Comparison of ENCODE assay signal across 27 cellular contexts in the genomic region with DNA sequence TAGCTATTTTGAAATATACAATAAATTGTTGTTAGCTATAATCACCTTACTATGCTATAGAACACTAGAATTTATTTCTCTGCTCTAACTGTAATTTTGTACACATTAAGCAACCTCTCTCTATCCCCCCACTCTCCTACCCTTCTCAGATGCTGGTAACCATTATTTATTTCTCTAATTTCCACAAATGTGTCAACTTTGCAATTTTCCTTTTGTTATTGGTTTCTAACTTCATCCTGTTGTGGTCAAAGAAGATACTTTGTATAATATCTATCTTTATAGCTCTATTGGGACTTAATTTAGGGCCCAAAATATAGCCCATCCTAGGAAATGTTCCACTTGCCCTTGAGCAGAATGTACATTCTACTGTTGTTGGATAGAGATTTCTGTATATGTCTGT.
"Had no signal": no experiment of that assay in that cellular context is flagged by ENCODE, and none has a peak within 500 bp of the region (broad histone marks: within the 10 kb centered on the region; RNA-seq: fewer than 3 reads in every experiment).

No MANE protein-coding gene starts in this region.

- ATAC-seq: left colon; left lung; lower lobe of right lung; mucosa of descending colon; naive thymus-derived CD4-positive, alpha-beta T cell; natural killer cell treated with Interleukin-12 subunit alpha and Interleukin-12 subunit beta and Interleukin-15 and Interleukin-18, amount 100 ng/mL, for 72 hours; sciatic nerve; stimulated activated naive B cell treated with anti-CD40 and anti-IgM and Interleukin-4, amounts not matched to agents 10 μg/mL and 1 μg/mL and 100 μg/mL, for 72 hours; upper lobe of right lung had no signal

- FAIRE-seq: islet of Langerhans, kidney, urothelium cell line had no signal

- DNase-seq: hippocampal formation; kidney; left colon; left lung; lower lobe of right lung; midbrain; mucosa of descending colon; naive thymus-derived CD4-positive, alpha-beta T cell; ovary; stimulated activated CD4-positive, alpha-beta T cell treated with anti-CD3 and anti-CD28 coated beads, Interleukin-12 subunit alpha, Interleukin-12 subunit beta, amount 100 ng/mL, for 4 hours; stimulated activated CD4-positive, alpha-beta T cell treated with anti-CD3 and anti-CD28 coated beads, Interleukin-15, amount 100 ng/mL, for 24 hours; stimulated activated CD4-positive, alpha-beta T cell treated with anti-CD3 and anti-CD28 coated beads, Interleukin-2, amount 100 ng/mL, for 24 hours; stimulated activated CD4-positive, alpha-beta T cell treated with anti-CD3 and anti-CD28 coated beads, Interleukin-4, amount 100 ng/mL, for 1 hour; stimulated activated naive B cell treated with anti-CD40 and anti-IgM and Interleukin-4, amounts not matched to agents 10 μg/mL and 1 μg/mL and 100 μg/mL, for 72 hours; tibial artery; trophoblast cell; upper lobe of right lung had no signal

- H3K9me3 ChIP-seq: mucosa of descending colon, ovary, thoracic aorta had no signal

- H3K9me3 Mint-ChIP-seq: natural killer cell treated with Interleukin-12 subunit alpha and Interleukin-12 subunit beta and Interleukin-15 and Interleukin-18, amount 100 ng/mL, for 72 hours had no signal

- H3K4me3 Mint-ChIP-seq: naive thymus-derived CD4-positive, alpha-beta T cell; natural killer cell treated with Interleukin-12 subunit alpha and Interleukin-12 subunit beta and Interleukin-15 and Interleukin-18, amount 100 ng/mL, for 72 hours; stimulated activated naive B cell treated with anti-CD40 and anti-IgM and Interleukin-4, amounts not matched to agents 10 μg/mL and 1 μg/mL and 100 μg/mL, for 72 hours; stimulated activated naive CD8-positive, alpha-beta T cell treated with anti-CD3 and anti-CD28 coated beads, Interleukin-15, Interleukin-2, amounts not matched to agents 100 ng/mL and 50 ng/mL, for 24 hours had no signal

- H3K27ac Mint-ChIP-seq: naive thymus-derived CD4-positive, alpha-beta T cell; natural killer cell treated with Interleukin-12 subunit alpha and Interleukin-12 subunit beta and Interleukin-15 and Interleukin-18, amount 100 ng/mL, for 72 hours; progenitor cell of endocrine pancreas; stimulated activated naive B cell treated with anti-CD40 and anti-IgM and Interleukin-4, amounts not matched to agents 10 μg/mL and 1 μg/mL and 100 μg/mL, for 72 hours; stimulated activated naive CD8-positive, alpha-beta T cell treated with anti-CD3 and anti-CD28 coated beads, Interleukin-15, Interleukin-2, amounts not matched to agents 100 ng/mL and 50 ng/mL, for 24 hours had no signal

- H3K4me1 ChIP-seq: left lung, lower lobe of right lung, right atrium auricular region, suprapubic skin, tibial artery, upper lobe of right lung had no signal

- H3K36me3 ChIP-seq: left lung, lower lobe of right lung, ovary, right atrium auricular region, suprapubic skin, thoracic aorta, tibial artery, upper lobe of right lung had no signal

- H3K27me3 ChIP-seq: left lung, ovary, right atrium auricular region, suprapubic skin, tibial artery, upper lobe of right lung had no signal

- H3K4me3 ChIP-seq: left lung, lower lobe of right lung, mucosa of descending colon, ovary, right atrium auricular region, skin epidermis, suprapubic skin, thoracic aorta, tibial artery, upper lobe of right lung had no signal

- H3K27me3 Mint-ChIP-seq: progenitor cell of endocrine pancreas; stimulated activated naive B cell treated with anti-CD40 and anti-IgM and Interleukin-4, amounts not matched to agents 10 μg/mL and 1 μg/mL and 100 μg/mL, for 72 hours; stimulated activated naive CD8-positive, alpha-beta T cell treated with anti-CD3 and anti-CD28 coated beads, Interleukin-15, Interleukin-2, amounts not matched to agents 100 ng/mL and 50 ng/mL, for 24 hours had no signal

- H3K27ac ChIP-seq: left lung, lower lobe of right lung, ovary, right atrium auricular region, skin epidermis, suprapubic skin, thoracic aorta, tibial artery, upper lobe of right lung had no signal
